Comparison of ENCODE assay signal across 24 cellular contexts in genomic region chr21:39663742-39664492, GRCh38. TPM values are rescaled to one million over a fixed set of nuclear protein-coding genes. Genes with fewer than 3 reads are reported as not detected.
DNase-seq lines count a peak whose midpoint lies in the region; ATAC-seq, FAIRE-seq and TF ChIP-seq lines count a peak whose summit lies in the region.
"Had no signal": no experiment of that assay in that cellular context is flagged by ENCODE, and none has a peak within 500 bp of the region (broad histone marks: within the 10 kb centered on the region; RNA-seq: fewer than 3 reads in every experiment).

No MANE protein-coding gene starts in this region.

- no peaks in the 10 kb centered on the region for H3K23me2 ChIP-seq in H1 (ENCODE audit: low read depth, low read length)

- H3K36me3 Mint-ChIP-seq in natural killer cell treated with Interleukin-12 subunit alpha and Interleukin-12 subunit beta and Interleukin-15 and Interleukin-18, amount 100 ng/mL, for 72 hours, result no peaks in the 10 kb centered on the region
- H3K36me3 Mint-ChIP-seq in natural killer cell (no peaks in the 10 kb centered on the region), T-cell (no peaks in the 10 kb centered on the region)
- H3K36me3 Mint-ChIP-seq: CD8-positive, alpha-beta memory T cell had no signal

- no peak overlapping the region for H3K18ac ChIP-seq in H1 (ENCODE audit: extremely low read depth, low read length)

- POLR2A ChIA-PET in H1 (lab: Charles Lee; ENCODE audit: partially characterized antibody), result interaction anchor here (1.6 kb wide), 1 partner anchor 12 kb away, joined by 5 read pairs; no protein-coding TSS in a partner anchor
- POLR2A ChIA-PET in T-cell (lab: Charles Lee), result no interaction called here

- H3K56ac ChIP-seq in H1 (replicated peaks; ENCODE audit: insufficient read length, low read depth, low read length), result no peak overlapping the region

- H3K4me3 ChIP-seq in H1 (ENCODE audit: extremely low read depth in 1 of 4, insufficient read depth in 2 of 4, low read depth in 3 of 4, low read length in 4 of 4) (no peak overlapping the region), osteoblast (ENCODE audit: insufficient read depth, low read length) (no peak overlapping the region)
- H3K4me3 ChIP-seq: SJSA1 had no signal

- H4K5ac ChIP-seq in H1 (ENCODE audit: insufficient read length, low read depth, low read length), result no peak overlapping the region

- no peak overlapping the region for H3K4me2 ChIP-seq in H1 (ENCODE audit: insufficient read depth in 1 of 2, low read depth in 2 of 2, low read length in 2 of 2)
- H3K4me2 ChIP-seq in osteoblast (ENCODE audit: insufficient read depth, low read length), result no peak overlapping the region
- H3K4me2 ChIP-seq: KMS-11 had no signal

- H4K91ac ChIP-seq in H1 (replicated peaks; ENCODE audit: insufficient read length, low read length), result peak overlapping the region; percentile 17

- no peak overlapping the region for H3K9ac ChIP-seq in H1 (replicated peaks in 1 of 4; ENCODE audit: extremely low read depth in 1 of 4, low read depth in 3 of 4, low read length in 3 of 4)
- H3K9ac ChIP-seq: KMS-11 had no signal

- WGBS in H1 (ENCODE audit: extremely low coverage in 1 of 2, insufficient coverage in 1 of 2, insufficient read length in 1 of 2, insufficient replicate concordance in 2 of 2, low coverage in 1 of 2, low lambda C conversion rate in 2 of 2, missing lambda C conversion rate in 1 of 2), 2 experiments, result 89% methylated on average over 15 of the region's 15 CpGs; no CpG with 5 or more reads in 1 of the 2 experiments

- H2BK12ac ChIP-seq in H1 (ENCODE audit: low read depth, low read length), result no peak overlapping the region

- H2AFZ ChIP-seq in H1 (ENCODE audit: low read length) (no peak overlapping the region), osteoblast (ENCODE audit: low read length) (no peak overlapping the region)

- H2BK15ac ChIP-seq in H1 (ENCODE audit: low read length), result no peak overlapping the region

- H3K4me1 ChIP-seq in H1 (replicated peaks in 1 of 4; ENCODE audit: control insufficient read depth in 3 of 4, insufficient read depth in 4 of 4, low read length in 3 of 4), result no peaks in the 10 kb centered on the region; a peak in 1 of 7 replicates
- H3K4me1 ChIP-seq in osteoblast (ENCODE audit: insufficient read depth, low read length), result peaks cover 11% of the 10 kb centered on the region

- H3K27ac ChIP-seq in H1 (ENCODE audit: low read depth, low read length), result no peak overlapping the region
- no peak overlapping the region for H3K27ac ChIP-seq in osteoblast (ENCODE audit: low read depth, low read length)
- H3K27ac ChIP-seq: C4-2B, KMS-11, SJSA1 had no signal

- no peak overlapping the region for H3K27ac Mint-ChIP-seq in natural killer cell treated with Interleukin-12 subunit alpha and Interleukin-12 subunit beta and Interleukin-15 and Interleukin-18, amount 100 ng/mL, for 72 hours
- H3K27ac Mint-ChIP-seq in natural killer cell (no peak overlapping the region), T-cell (no peak overlapping the region)

- H4K8ac ChIP-seq in H1 (ENCODE audit: extremely low read depth, insufficient read depth, low read length), result no peak overlapping the region

- H2AK5ac ChIP-seq in H1 (ENCODE audit: low read depth, low read length), result no peak overlapping the region

- DNase-seq in natural killer cell treated with Interleukin-12 subunit alpha and Interleukin-12 subunit beta and Interleukin-15 and Interleukin-18, amount 100 ng/mL, for 72 hours (ENCODE audit: low spot score), result peak; percentile 29
- DNase-seq in natural killer cell, result no peak
- DNase-seq in H1 (ENCODE audit: low read depth in 1 of 2, low spot score in 2 of 2), result no peak
- DNase-seq in osteoblast (ENCODE audit: insufficient read length, low spot score, missing footprints), result peak; percentile 54
- no peak for DNase-seq in pons (ENCODE audit: low spot score)
- no peak for DNase-seq in stimulated activated CD8-positive, alpha-beta memory T cell treated with anti-CD3 and anti-CD28 coated beads, Interleukin-4, amount 100 ng/mL, for 48 hours
- no peak for DNase-seq in T-cell
- DNase-seq: CD8-positive, alpha-beta memory T cell; DMS53; GDM1; IMR-90; NCI-H1092 treated with DMSO at 0.1 percent for 48 hours; NCI-H1436 treated with DMSO at 0.1 percent for 48 hours; NCI-H1930; NCI-H226; NCI-H510A treated with DMSO at 0.1 percent for 48 hours; NCI-H748 treated with DMSO at 0.1 percent for 48 hours had no signal

- no peak for TF ChIP-seq RAD21 in H1 (IDR thresholded peaks at IDR 0.05 in 1 of 2, conservative IDR thresholded peaks at IDR 0.05 in 1 of 2; ENCODE audit: low read depth in 2 of 2, low read length in 2 of 2)

- no peak for TF ChIP-seq CTCF in natural killer cell (IDR thresholded peaks at IDR 0.05)
- no peak for TF ChIP-seq CTCF in H1 (IDR thresholded peaks at IDR 0.05; ENCODE audit: control extremely low read depth in 1 of 3, insufficient read depth in 1 of 3, low read depth in 1 of 3, low read length in 3 of 3)
- no peak for TF ChIP-seq CTCF in osteoblast (IDR thresholded peaks at IDR 0.05; ENCODE audit: extremely low read depth, low read depth, low read length)

- CTCF ChIA-PET in H1 (lab: Charles Lee; ENCODE audit: partially characterized antibody) (interaction anchor here (0.6 to 1.6 kb wide), 5 partner anchors 12 to 203 kb away, joined by 3 to 5 read pairs (median 3); no protein-coding TSS in a partner anchor), T-cell (lab: Charles Lee) (no interaction called here)

- H3K9me3 Mint-ChIP-seq in natural killer cell treated with Interleukin-12 subunit alpha and Interleukin-12 subunit beta and Interleukin-15 and Interleukin-18, amount 100 ng/mL, for 72 hours, result no peaks in the 10 kb centered on the region
- no peaks in the 10 kb centered on the region for H3K9me3 Mint-ChIP-seq in natural killer cell
- H3K9me3 Mint-ChIP-seq in T-cell, result no peaks in the 10 kb centered on the region

- no peak overlapping the region for H3K4me3 Mint-ChIP-seq in natural killer cell treated with Interleukin-12 subunit alpha and Interleukin-12 subunit beta and Interleukin-15 and Interleukin-18, amount 100 ng/mL, for 72 hours
- H3K4me3 Mint-ChIP-seq in natural killer cell (no peak overlapping the region), T-cell (no peak overlapping the region)
- H3K4me3 Mint-ChIP-seq: CD8-positive, alpha-beta memory T cell had no signal

- peaks cover 0 to 16% of the 10 kb centered on the region in 2 experiments; a peak in 3 of 4 replicates for H3K79me2 ChIP-seq in H1 (ENCODE audit: control insufficient read depth in 1 of 2, insufficient read depth in 2 of 2, low read length in 2 of 2)
- H3K79me2 ChIP-seq in osteoblast (ENCODE audit: insufficient read depth, low read length), result no peaks in the 10 kb centered on the region

- no peak overlapping the region for H3K23ac ChIP-seq in H1 (ENCODE audit: insufficient read length)

- H4K20me1 ChIP-seq in H1 (replicated peaks in 1 of 2; ENCODE audit: control insufficient read depth in 1 of 2, insufficient read depth in 2 of 2, low read length in 2 of 2) (peaks cover 0 to 5% of the 10 kb centered on the region in 2 experiments), osteoblast (ENCODE audit: insufficient read depth, low read length) (no peaks in the 10 kb centered on the region)

- FAIRE-seq in H1 (lab: Jason Lieb, UNC), result no peak
- FAIRE-seq: A204.1, D721Med, RCC 7860 had no signal

- no peaks in the 10 kb centered on the region for H3K4me1 Mint-ChIP-seq in natural killer cell treated with Interleukin-12 subunit alpha and Interleukin-12 subunit beta and Interleukin-15 and Interleukin-18, amount 100 ng/mL, for 72 hours (ENCODE audit: low read depth in 2 of 2)
- H3K4me1 Mint-ChIP-seq in natural killer cell (no peaks in the 10 kb centered on the region), T-cell (no peaks in the 10 kb centered on the region)

- peaks cover 2% of the 10 kb centered on the region; the same call in 1 of the 2 replicates for H3K79me1 ChIP-seq in H1 (ENCODE audit: low read depth, low read length)

- H2BK5ac ChIP-seq in H1 (ENCODE audit: low read depth, low read length), result no peak overlapping the region

- H3K9me3 ChIP-seq in H1 (ENCODE audit: insufficient read depth in 2 of 2, low read depth in 1 of 2, low read length in 1 of 2), result no peaks in the 10 kb centered on the region
- no peaks in the 10 kb centered on the region for H3K9me3 ChIP-seq in osteoblast (ENCODE audit: low read depth, low read length)
- H3K9me3 ChIP-seq: SJSA1 had no signal

- H3K14ac ChIP-seq in H1 (ENCODE audit: insufficient read length), result no peak overlapping the region

- H2BK20ac ChIP-seq in H1 (ENCODE audit: low read length), result no peak overlapping the region

- peaks cover 10 to 53% (median 35%) of the 10 kb centered on the region in 4 experiments; a peak in 7 of 8 replicates for H3K36me3 ChIP-seq in H1 (ENCODE audit: control insufficient read depth in 2 of 4, insufficient read depth in 4 of 4, low read length in 3 of 4)
- no peaks in the 10 kb centered on the region for H3K36me3 ChIP-seq in osteoblast (ENCODE audit: insufficient read depth, low read length)
- H3K36me3 ChIP-seq: SJSA1 had no signal

- no peak for TF ChIP-seq POLR2A in H1 (IDR thresholded peaks at IDR 0.05; ENCODE audit: control extremely low read depth in 1 of 2, low read depth in 2 of 2, low read length in 2 of 2)

- H2BK120ac ChIP-seq in H1 (replicated peaks; ENCODE audit: low read depth, low read length), result no peak overlapping the region

- H3K27me3 ChIP-seq in H1 (replicated peaks in 1 of 4; ENCODE audit: control insufficient read depth in 3 of 4, extremely low read depth in 1 of 4, insufficient read depth in 3 of 4, low read length in 3 of 4) (no peaks in the 10 kb centered on the region), osteoblast (ENCODE audit: insufficient read depth, low read length) (no peaks in the 10 kb centered on the region)
- H3K27me3 ChIP-seq: SJSA1 had no signal

- no peak for TF ChIP-seq EP300 in H1 (IDR thresholded peaks at IDR 0.05; ENCODE audit: borderline replicate concordance in 1 of 2, low read depth in 2 of 2, low read length in 2 of 2)

- intact Hi-C loops in natural killer cell (cut with micrococcal nuclease), result no loop called here

- H3K27me3 Mint-ChIP-seq in natural killer cell treated with Interleukin-12 subunit alpha and Interleukin-12 subunit beta and Interleukin-15 and Interleukin-18, amount 100 ng/mL, for 72 hours, result peaks cover 6 to 16% of the 10 kb centered on the region in 2 donors
- H3K27me3 Mint-ChIP-seq in natural killer cell (ENCODE audit: low read depth in 2 of 2) (peaks cover 10 to 18% of the 10 kb centered on the region in 2 donors), T-cell (peaks cover 3 to 6% of the 10 kb centered on the region in 2 donors)

- H3K4ac ChIP-seq in H1 (replicated peaks; ENCODE audit: insufficient read length, low read depth, low read length), result no peak overlapping the region

- ATAC-seq in natural killer cell treated with Interleukin-12 subunit alpha and Interleukin-12 subunit beta and Interleukin-15 and Interleukin-18, amount 100 ng/mL, for 72 hours, result no peak
- ATAC-seq in natural killer cell (no peak), T-cell (replicated peaks in 1 of 4) (no peak)

RNA-seq across cellular contexts. Expression of gene B3GALT5, which starts 51.2 kb away (rescaled TPM):
- not detected for total RNA-seq in natural killer cell treated with Interleukin-12 subunit alpha and Interleukin-12 subunit beta and Interleukin-15 and Interleukin-18, amount 100 ng/mL, for 72 hours
- total RNA-seq in natural killer cell, result under 1 TPM in 1 of 3 donors, not detected in 2; 0.05 TPM
- total RNA-seq in H1 (2021; fragmentation: NEBNext Ultra II Directional; extraction: Animal tissue kit (Norgen Biotek cat#: 25700)), result 23.8 and 25.1 TPM in 2 replicates
- polyA plus RNA-seq in H1 (2011; rRNA removed), result 11.9 and 12.4 TPM in 2 replicates
- 9.7 TPM for polyA plus RNA-seq in H1 (2011; cell fraction: cytosol; rRNA removed)
- 25.2 TPM for polyA plus RNA-seq in H1 (2011; cell fraction: nucleus; rRNA removed)
- polyA plus RNA-seq in H1 (2012, experiment 1 of 2), result 9.9 to 15.2 TPM (median 12.4 TPM) in 4 replicates
- polyA plus RNA-seq in H1 (2012, experiment 2 of 2), result 1.6 TPM
- polyA plus RNA-seq in H1 (2013, experiment 1 of 2), result 19.2 TPM
- 18.8 TPM for polyA plus RNA-seq in H1 (2013, experiment 2 of 2)
- 47.8 and 63.7 TPM in 2 replicates for polyA minus RNA-seq in H1 (2011; rRNA and poly(A)+ RNA removed)
- 24.7 TPM for polyA minus RNA-seq in H1 (2011; cell fraction: cytosol; rRNA and poly(A)+ RNA removed)
- polyA minus RNA-seq in H1 (2011; cell fraction: nucleus; rRNA and poly(A)+ RNA removed), result 38.0 TPM
- total RNA-seq in osteoblast, result under 0.01 TPM in 2 replicates
- under 1 TPM in 3 of 5 donors, not detected in 2; 0.03 to 0.09 (median 0.06) TPM for total RNA-seq in T-cell
- total RNA-seq: CD8-positive, alpha-beta memory T cell; OCI-LY7 had no signal
- polyA plus RNA-seq: CD8-positive, alpha-beta memory T cell had no signal

Comparison
In these comparisons a context has a peak if more than half of its experiments do, and no peak if none do; other contexts are left out.
1. DNase-seq: peak in natural killer cell treated with Interleukin-12 subunit alpha and Interleukin-12 subunit beta and Interleukin-15 and Interleukin-18, amount 100 ng/mL, for 72 hours (single experiment) and osteoblast (single experiment); none in natural killer cell (single experiment), H1 (0 of 2), pons (single experiment), stimulated activated CD8-positive, alpha-beta memory T cell treated with anti-CD3 and anti-CD28 coated beads, Interleukin-4, amount 100 ng/mL, for 48 hours (single experiment) and T-cell (0 of 34).
2. RNA of gene B3GALT5, which starts 51.2 kb away (total RNA-seq): 23.8 to 25.1 TPM in H1; 0.03 to 0.09 TPM in T-cell, 0.05 TPM in natural killer cell, not detected in natural killer cell treated with Interleukin-12 subunit alpha and Interleukin-12 subunit beta and Interleukin-15 and Interleukin-18, amount 100 ng/mL, for 72 hours and under 0.01 TPM in osteoblast; every median in the first group is over 10 times any median in the second.